Comparison of ENCODE assay signal across 1 cellular context in the genomic region with DNA sequence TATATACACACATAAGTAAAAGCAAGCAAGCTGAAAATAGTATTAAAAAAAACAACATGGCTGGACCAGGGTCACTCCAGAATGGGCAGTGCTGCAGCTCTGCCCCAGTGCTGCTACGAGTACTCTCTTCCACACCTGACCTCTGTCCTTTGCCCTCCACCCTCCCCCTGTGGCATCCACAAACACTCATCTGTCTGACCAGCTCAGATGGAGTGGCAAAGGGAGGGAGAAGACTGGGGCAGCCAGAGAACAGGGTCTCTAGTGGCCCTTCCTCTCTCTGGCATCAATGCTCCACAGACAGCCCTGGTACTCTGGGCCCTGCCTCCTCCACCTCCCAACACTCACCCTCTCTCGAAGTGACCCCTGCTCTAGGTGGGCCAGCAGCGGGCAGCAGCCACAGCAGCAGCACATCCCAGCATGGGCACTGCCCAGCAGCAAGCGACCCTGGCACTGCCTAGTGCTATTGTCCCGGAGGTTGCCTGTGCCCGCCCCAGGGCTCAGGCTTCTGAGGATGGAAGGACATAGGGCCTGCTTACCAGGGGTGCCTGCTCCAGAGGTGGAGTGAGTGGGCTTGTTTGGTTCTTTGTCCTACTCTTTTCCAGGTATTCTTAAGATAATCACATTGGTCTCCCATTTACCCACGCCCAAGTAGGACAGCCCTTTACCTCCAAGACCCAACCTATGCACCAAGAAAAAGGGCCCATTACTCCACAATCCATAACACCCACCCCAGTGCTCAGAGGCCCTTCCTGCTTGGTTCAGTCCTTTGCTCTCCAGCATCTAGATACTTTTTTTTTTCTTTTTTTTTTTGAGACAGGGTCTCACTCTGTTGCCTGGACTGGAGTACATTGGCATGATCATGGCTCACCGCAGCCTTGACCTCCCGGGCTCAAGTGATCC.
TF ChIP-seq lines count a peak whose summit lies in the region.

No MANE protein-coding gene starts in this region.

TF ChIP-seq in HEK293, 187 proteins besides CTCF, POLR2A, EP300 and RAD21 (continued from another document):
- TF ChIP-seq ZNF140 (tag by site-specific recombination; IDR thresholded peaks at IDR 0.05) = no peak
- TF ChIP-seq ZNF600 (tag by site-specific recombination; IDR thresholded peaks at IDR 0.05) = peak; percentile 64
- TF ChIP-seq ZNF221 (tag by site-specific recombination; IDR thresholded peaks at IDR 0.05; ENCODE audit: borderline replicate concordance) = no peak
- TF ChIP-seq ZNF133 (tag by site-specific recombination; IDR thresholded peaks at IDR 0.05) = no peak
- no peak for TF ChIP-seq ZNF335 (tag by site-specific recombination; conservative IDR thresholded peaks at IDR 0.05)
- TF ChIP-seq, protein P1, sequence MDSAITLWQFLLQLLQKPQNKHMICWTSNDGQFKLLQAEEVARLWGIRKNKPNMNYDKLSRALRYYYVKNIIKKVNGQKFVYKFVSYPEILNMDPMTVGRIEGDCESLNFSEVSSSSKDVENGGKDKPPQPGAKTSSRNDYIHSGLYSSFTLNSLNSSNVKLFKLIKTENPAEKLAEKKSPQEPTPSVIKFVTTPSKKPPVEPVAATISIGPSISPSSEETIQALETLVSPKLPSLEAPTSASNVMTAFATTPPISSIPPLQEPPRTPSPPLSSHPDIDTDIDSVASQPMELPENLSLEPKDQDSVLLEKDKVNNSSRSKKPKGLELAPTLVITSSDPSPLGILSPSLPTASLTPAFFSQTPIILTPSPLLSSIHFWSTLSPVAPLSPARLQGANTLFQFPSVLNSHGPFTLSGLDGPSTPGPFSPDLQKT (IDR thresholded peaks at IDR 0.05; ENCODE audit: borderline replicate concordance, low read depth, low read length) = no peak
- TF ChIP-seq ZNF544 (tag by site-specific recombination; IDR thresholded peaks at IDR 0.05) = no peak
